In the genomic region with DNA sequence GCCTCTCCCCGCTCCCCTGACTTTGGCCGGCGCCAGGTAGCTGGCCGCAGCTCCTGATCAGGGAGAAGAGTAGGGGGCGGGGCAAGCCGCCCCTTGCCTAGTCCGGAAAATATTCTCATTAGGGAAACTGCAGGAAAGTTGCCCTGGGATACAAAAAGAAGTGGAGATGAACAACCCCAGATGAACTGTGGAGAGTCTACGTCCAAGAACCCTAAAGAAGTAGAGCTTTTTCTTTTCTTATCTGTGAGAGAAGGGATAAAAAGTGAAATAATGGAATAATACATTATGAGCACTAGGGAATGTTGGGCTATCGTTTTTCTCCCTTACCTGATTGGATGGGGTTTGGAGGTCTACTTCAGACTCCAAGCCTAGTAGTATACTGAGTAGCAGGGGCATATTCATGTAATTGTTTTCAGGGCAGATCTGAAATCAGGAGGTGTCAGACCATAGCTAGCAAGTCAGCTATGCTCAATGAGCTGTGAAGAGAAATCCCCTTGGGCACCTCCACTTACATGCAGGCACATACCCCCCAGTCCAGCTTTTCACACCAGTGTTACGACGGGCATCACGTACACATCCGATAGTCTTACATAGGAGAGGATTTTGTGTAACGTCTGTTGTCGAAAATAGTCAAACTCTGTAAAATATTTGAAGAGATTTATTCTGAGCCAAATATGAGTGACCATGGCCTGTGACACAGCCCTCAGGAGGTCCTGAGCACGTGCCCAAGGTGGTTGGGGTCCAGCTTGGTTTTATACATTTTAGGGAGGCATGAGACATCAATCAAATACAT, we compare ENCODE assay signal across 8 cellular contexts. TPM values are rescaled to one million over a fixed set of nuclear protein-coding genes. Genes with fewer than 3 reads are reported as not detected.
DNase-seq lines count a peak whose midpoint lies in the region; ATAC-seq, FAIRE-seq and TF ChIP-seq lines count a peak whose summit lies in the region.

No MANE protein-coding gene starts in this region.

- no peaks in the 10 kb centered on the region for H3K27me3 ChIP-seq in BJ (ENCODE audit: control insufficient read depth, insufficient read depth, low read length)
- H3K27me3 ChIP-seq in Karpas-422 (ENCODE audit: low read length), result no peaks in the 10 kb centered on the region
- no peaks in the 10 kb centered on the region for H3K27me3 ChIP-seq in mononuclear cell (ENCODE audit: insufficient read depth, low read length)

- no peak for TF ChIP-seq POLR2A in H54 (IDR thresholded peaks at IDR 0.05; ENCODE audit: low read depth, low read length)

- no peaks in the 10 kb centered on the region for H3K79me2 ChIP-seq in Karpas-422 (ENCODE audit: low read length)

- peaks cover 32% of the 10 kb centered on the region for H3K4me1 ChIP-seq in Karpas-422 (ENCODE audit: low read length)
- H3K4me1 ChIP-seq in mononuclear cell (ENCODE audit: insufficient read depth, low read length), result peaks cover 26% of the 10 kb centered on the region

- peak overlapping the region; percentile 61 for H3K4me3 ChIP-seq in BJ (ENCODE audit: low read depth, low read length)
- H3K4me3 ChIP-seq in Karpas-422 (ENCODE audit: low read length), result peak overlapping the region; percentile 93
- peak overlapping the region; percentile 84 for H3K4me3 ChIP-seq in mononuclear cell (ENCODE audit: low read length)

- H3K9me2 ChIP-seq in Karpas-422 (replicated peaks; ENCODE audit: insufficient read depth, low read length), result no peaks in the 10 kb centered on the region; the same call in 1 of the 2 replicates

- H3K27ac Mint-ChIP-seq in MCF 10A (ENCODE audit: low read depth, unreplicated experiment), result no peak overlapping the region

- peak overlapping the region; percentile 67 for H2AFZ ChIP-seq in Karpas-422 (ENCODE audit: low read length)

- FAIRE-seq in H54 (lab: Jason Lieb, UNC), result no peak

- H3K4me3 Mint-ChIP-seq in MCF 10A (ENCODE audit: unreplicated experiment), result no peak overlapping the region

- H3K4me2 ChIP-seq in Karpas-422 (ENCODE audit: low read depth, low read length, poor library complexity, severe bottlenecking), result peak overlapping the region; percentile 84

- TF ChIP-seq CTCF in BJ (IDR thresholded peaks at IDR 0.05; ENCODE audit: insufficient read depth, low read depth, low read length) (no peak), MCF 10A (IDR thresholded peaks at IDR 0.05; ENCODE audit: unreplicated experiment) (no peak)

- H3K9me3 Mint-ChIP-seq in MCF 10A (ENCODE audit: unreplicated experiment), result no peaks in the 10 kb centered on the region

- H3K36me3 Mint-ChIP-seq in MCF 10A (ENCODE audit: insufficient read depth, unreplicated experiment), result no peaks in the 10 kb centered on the region

- peak overlapping the region; percentile 55 for H3K9ac ChIP-seq in Karpas-422 (ENCODE audit: low read length)

- peaks cover 18% of the 10 kb centered on the region for H3K4me1 Mint-ChIP-seq in MCF 10A (ENCODE audit: insufficient read depth, unreplicated experiment)

- DNase-seq in BJ (ENCODE audit: low read depth) (no peak), Karpas-422 (peak; percentile 51), MCF 10A (ENCODE audit: unreplicated experiment) (no peak), RPMI8226 (no peak), Ammon's horn (ENCODE audit: low spot score) (no peak), H54 (ENCODE audit: insufficient read length, low spot score) (no peak)

- intact Hi-C loops in MCF 10A (cut with micrococcal nuclease), result loop anchor here (2.0 to 5.0 kb wide), 4 partner anchors 131 to 499 kb away; no protein-coding TSS in a partner anchor

- TSS peak; percentile 71 for BruUV-seq in MCF 10A (replicated peaks; lab: Mats Ljungman, UMichigan)

- CTCF ChIA-PET in BJ (lab: Yijun Ruan, JAX), result interaction anchor here (1.0 to 4.9 kb wide), 6 partner anchors 10 to 712 kb away, joined by 3 to 37 read pairs (median 4); no protein-coding TSS in a partner anchor
- CTCF ChIA-PET in MCF 10A (lab: Yijun Ruan, JAX), result interaction anchor here (0.6 to 6.3 kb wide), 49 partner anchors 10 to 782 kb away, joined by 3 to 104 read pairs (median 4); no protein-coding TSS in a partner anchor

- H3K27ac ChIP-seq in Karpas-422 (ENCODE audit: low read length), result no peak overlapping the region

- peak; percentile 25 for ATAC-seq in GM18867 (IDR thresholded peaks at IDR 0.05; ENCODE audit: unreplicated experiment)

- H3K36me3 ChIP-seq in BJ (ENCODE audit: control insufficient read depth, insufficient read depth, low read length) (peaks cover 2% of the 10 kb centered on the region; the same call in 1 of the 2 replicates), Karpas-422 (ENCODE audit: insufficient read depth, low read length) (no peaks in the 10 kb centered on the region)

- no peaks in the 10 kb centered on the region for H3K27me3 Mint-ChIP-seq in MCF 10A (ENCODE audit: insufficient read depth, unreplicated experiment)

- no peaks in the 10 kb centered on the region for H4K20me1 ChIP-seq in Karpas-422 (ENCODE audit: insufficient read depth, low read depth, low read length)

- no peaks in the 10 kb centered on the region for H3K9me3 ChIP-seq in Karpas-422 (ENCODE audit: low read length)
- H3K9me3 ChIP-seq in mononuclear cell (ENCODE audit: low read depth, low read length), result no peaks in the 10 kb centered on the region

- POLR2A ChIA-PET in BJ (lab: Charles Lee), result interaction anchor here (0.6 to 0.7 kb wide), 2 partner anchors 36 to 243 kb away, joined by 3 read pairs; no protein-coding TSS in a partner anchor
- POLR2A ChIA-PET in MCF 10A (lab: Yijun Ruan, JAX), result interaction anchor here (0.5 to 5.8 kb wide), 52 partner anchors 11 to 1074 kb away, joined by 3 to 133 read pairs (median 4); no protein-coding TSS in a partner anchor

RNA-seq across cellular contexts. Expression of a gene that starts 1.7 kb away (rescaled TPM):
- 13.3 and 16.1 TPM in 2 replicates for polyA plus RNA-seq in BJ (2011; rRNA removed)
- 19.8 and 22.1 TPM in 2 replicates for polyA minus RNA-seq in BJ (2011; rRNA and poly(A)+ RNA removed)
- 1.1 and 3.5 TPM in 2 replicates for total RNA-seq in Karpas-422 (2014; rRNA removed; shearing (Covaris generic); ENCODE audit: low replicate concordance)
- total RNA-seq in MCF 10A (2022), result 15.9 and 22.0 TPM in 2 replicates
- total RNA-seq in mononuclear cell, result 104 TPM
